22 cellular contexts compared by ENCODE assay signal in genomic region chr10:121830101-121830500, GRCh38.
"Had no signal": no experiment of that assay in that cellular context is flagged by ENCODE, and none has a peak within 500 bp of the region (broad histone marks: within the 10 kb centered on the region; RNA-seq: fewer than 3 reads in every experiment).

No MANE protein-coding gene starts in this region.

- H3K27ac ChIP-seq: ascending aorta, body of pancreas, KMS-11, Peyer's patch, RWPE1 had no signal

- H3K4me1 ChIP-seq: ascending aorta, body of pancreas had no signal

- H3K4me3 ChIP-seq: ascending aorta, body of pancreas, Peyer's patch had no signal

- H3K9me3 ChIP-seq: ascending aorta, body of pancreas, Peyer's patch had no signal

- DNase-seq: activated CD4-positive, alpha-beta T cell treated with anti-CD3 and anti-CD28 coated beads, Interleukin-2, amount 10 ng/mL, durations not matched to agents 24 days and 14 days; activated CD4-positive, alpha-beta T cell treated with anti-CD3 and anti-CD28 coated beads, Interleukin-2, amount 50 U/mL, for 48 hours; activated CD8-positive, alpha-beta memory T cell treated with anti-CD3 and anti-CD28 coated beads, Interleukin-2, amount 10 ng/mL, durations not matched to agents 7 days and 5 days; activated effector memory CD4-positive, alpha-beta T cell treated with Interleukin-2 at 50 U/mL for 16 hours; activated naive CD4-positive, alpha-beta T cell; activated T-cell treated with anti-CD3 and anti-CD28 coated beads, Interleukin-2, amount 50 U/mL, for 24 hours; amniotic stem cell; body of pancreas; MM.1S; NCI-H1105; NCI-H1436; NCI-H1694 treated with DMSO at 0.1 percent for 48 hours; NCI-H2029 treated with DMSO at 0.1 percent for 48 hours; NCI-H345; NCI-H510A; NCI-H526 treated with DMSO at 0.1 percent for 48 hours; Peyer's patch; SHP77 treated with DMSO at 0.1 percent for 48 hours had no signal

- ATAC-seq: activated CD4-positive, CD25-positive, alpha-beta regulatory T cell treated with anti-CD3 and anti-CD28 coated beads, Interleukin-2, amount 50 U/mL, for 24 hours; activated CD8-positive, alpha-beta memory T cell treated with anti-CD3 and anti-CD28 coated beads, Interleukin-2, amount 10 ng/mL, durations not matched to agents 7 days and 5 days; body of pancreas had no signal

- H3K27me3 ChIP-seq: ascending aorta, body of pancreas, Peyer's patch had no signal
